In genomic region chr12:50119387-50119786, GRCh38 we compare ENCODE assay signal across 23 cellular contexts. TPM values are rescaled to one million over a fixed set of nuclear protein-coding genes. Genes with fewer than 3 reads are reported as not detected.
DNase-seq lines count a peak whose midpoint lies in the region; TF ChIP-seq lines count a peak whose summit lies in the region.
"Had no signal": no experiment of that assay in that cellular context is flagged by ENCODE, and none has a peak within 500 bp of the region (broad histone marks: within the 10 kb centered on the region; RNA-seq: fewer than 3 reads in every experiment).

No MANE protein-coding gene starts in this region.

- no peak overlapping the region for H2AFZ ChIP-seq in trophoblast cell (ENCODE audit: insufficient read depth, low read length, poor library complexity)

- no peak overlapping the region for H2BK5ac ChIP-seq in trophoblast cell (ENCODE audit: low read depth, low read length, poor library complexity)

- no peak overlapping the region for H3K4me3 Mint-ChIP-seq in activated CD4-positive, alpha-beta memory T cell treated with anti-CD3 and anti-CD28 coated beads for 36 hours
- H3K4me3 Mint-ChIP-seq in activated CD4-positive, alpha-beta memory T cell treated with anti-CD3 and anti-CD28 coated beads, Interleukin-2, amount 10 ng/mL, durations not matched to agents 7 days and 5 days: no peak overlapping the region
- no peak overlapping the region for H3K4me3 Mint-ChIP-seq in CD14-positive monocyte
- H3K4me3 Mint-ChIP-seq: CD4-positive, alpha-beta memory T cell had no signal

- H3K9ac ChIP-seq in trophoblast cell (ENCODE audit: low read length): no peak overlapping the region
- H3K9ac ChIP-seq: BLaER1 had no signal

- H3K9me3 ChIP-seq in trophoblast cell (ENCODE audit: insufficient read depth, low read depth, low read length): no peaks in the 10 kb centered on the region
- H3K9me3 ChIP-seq: BLaER1, Caco-2 had no signal

- H3K36me3 ChIP-seq in trophoblast cell (ENCODE audit: control insufficient read depth in 1 of 2, insufficient read depth in 2 of 2, low read length in 2 of 2): peaks cover 6 to 9% of the 10 kb centered on the region in 2 experiments

- H4K91ac ChIP-seq in trophoblast cell (ENCODE audit: low read depth, low read length): no peak overlapping the region

- no peaks in the 10 kb centered on the region for H3K9me3 Mint-ChIP-seq in activated CD4-positive, alpha-beta memory T cell treated with anti-CD3 and anti-CD28 coated beads for 36 hours
- no peaks in the 10 kb centered on the region for H3K9me3 Mint-ChIP-seq in activated CD4-positive, alpha-beta memory T cell treated with anti-CD3 and anti-CD28 coated beads, Interleukin-2, amount 10 ng/mL, durations not matched to agents 7 days and 5 days
- H3K9me3 Mint-ChIP-seq in CD14-positive monocyte: no peaks in the 10 kb centered on the region
- H3K9me3 Mint-ChIP-seq: CD4-positive, alpha-beta memory T cell had no signal

- CTCF ChIA-PET in activated CD4-positive, alpha-beta memory T cell treated with anti-CD3 and anti-CD28 coated beads for 36 hours (lab: Charles Lee): interaction anchor here (0.5 to 0.6 kb wide), 2 partner anchors 13 to 338 kb away, joined by 3 read pairs; no protein-coding TSS in a partner anchor
- CTCF ChIA-PET in activated CD4-positive, alpha-beta memory T cell treated with anti-CD3 and anti-CD28 coated beads, Interleukin-2, amount 10 ng/mL, durations not matched to agents 7 days and 5 days (lab: Charles Lee): interaction anchor here (1.8 to 4.2 kb wide), 2 partner anchors 8 to 9 kb away, joined by 4 to 27 read pairs; partner anchors contain the start of gene COX14

- H3K4ac ChIP-seq in trophoblast cell (ENCODE audit: low read depth, low read length): no peak overlapping the region

- H4K8ac ChIP-seq in trophoblast cell (ENCODE audit: low read depth, low read length): no peak overlapping the region

- no peak overlapping the region for H2BK120ac ChIP-seq in trophoblast cell (ENCODE audit: insufficient read depth, low read length, poor library complexity)

- H3K23ac ChIP-seq in trophoblast cell (ENCODE audit: low read length): no peak overlapping the region

- H2AK5ac ChIP-seq in trophoblast cell (ENCODE audit: low read length): no peak overlapping the region

- intact Hi-C loops in activated CD4-positive, alpha-beta memory T cell treated with anti-CD3 and anti-CD28 coated beads for 36 hours (cut with micrococcal nuclease): loop anchor here (10.0 kb wide), 1 partner anchor 195 kb away; no protein-coding TSS in a partner anchor
- intact Hi-C loops in CD14-positive monocyte (cut with micrococcal nuclease): no loop called here

- H2BK12ac ChIP-seq in trophoblast cell (ENCODE audit: low read length): no peak overlapping the region

- peaks cover 27% of the 10 kb centered on the region for H3K4me1 Mint-ChIP-seq in activated CD4-positive, alpha-beta memory T cell treated with anti-CD3 and anti-CD28 coated beads for 36 hours (ENCODE audit: low read depth)
- H3K4me1 Mint-ChIP-seq in activated CD4-positive, alpha-beta memory T cell treated with anti-CD3 and anti-CD28 coated beads, Interleukin-2, amount 10 ng/mL, durations not matched to agents 7 days and 5 days: peaks cover 17% of the 10 kb centered on the region
- H3K4me1 Mint-ChIP-seq in CD14-positive monocyte: peaks cover 4% of the 10 kb centered on the region

- no peaks in the 10 kb centered on the region for H3K4me1 ChIP-seq in trophoblast cell (ENCODE audit: control insufficient read depth in 1 of 2, insufficient read depth in 2 of 2, low read length in 2 of 2)

- no peak overlapping the region for H3K4me2 ChIP-seq in trophoblast cell (ENCODE audit: low read length)
- H3K4me2 ChIP-seq: BLaER1 had no signal

- no peaks in the 10 kb centered on the region for H3K27me3 ChIP-seq in trophoblast cell (ENCODE audit: insufficient read depth, low read length)
- H3K27me3 ChIP-seq: BLaER1 had no signal

- POLR2A ChIA-PET in activated CD4-positive, alpha-beta memory T cell treated with anti-CD3 and anti-CD28 coated beads for 36 hours (lab: Charles Lee): no interaction called here
- POLR2A ChIA-PET in activated CD4-positive, alpha-beta memory T cell treated with anti-CD3 and anti-CD28 coated beads, Interleukin-2, amount 10 ng/mL, durations not matched to agents 7 days and 5 days (lab: Charles Lee): interaction anchor here (1.0 to 5.4 kb wide), 3 partner anchors 8 to 18 kb away, joined by 3 to 39 read pairs (median 4); partner anchors contain the start of gene COX14

- H3K27me3 Mint-ChIP-seq in activated CD4-positive, alpha-beta memory T cell treated with anti-CD3 and anti-CD28 coated beads for 36 hours: no peaks in the 10 kb centered on the region
- H3K27me3 Mint-ChIP-seq in activated CD4-positive, alpha-beta memory T cell treated with anti-CD3 and anti-CD28 coated beads, Interleukin-2, amount 10 ng/mL, durations not matched to agents 7 days and 5 days: no peaks in the 10 kb centered on the region
- no peaks in the 10 kb centered on the region for H3K27me3 Mint-ChIP-seq in CD14-positive monocyte (ENCODE audit: low read depth in 3 of 3)
- H3K27me3 Mint-ChIP-seq: CD4-positive, alpha-beta memory T cell had no signal

- H3K27ac Mint-ChIP-seq in activated CD4-positive, alpha-beta memory T cell treated with anti-CD3 and anti-CD28 coated beads for 36 hours: peak overlapping the region; percentile 45
- no peak overlapping the region for H3K27ac Mint-ChIP-seq in activated CD4-positive, alpha-beta memory T cell treated with anti-CD3 and anti-CD28 coated beads, Interleukin-2, amount 10 ng/mL, durations not matched to agents 7 days and 5 days
- H3K27ac Mint-ChIP-seq in CD14-positive monocyte: peak overlapping the region in 2 of 7 donors; percentile 31 to 57

- TF ChIP-seq CTCF in coronary artery (IDR thresholded peaks at IDR 0.05) (no peak), CD14-positive monocyte (IDR thresholded peaks at IDR 0.05) (no peak)

- WGBS in trophoblast cell (ENCODE audit: extremely low coverage, insufficient coverage, insufficient read length): no CpG with 5 or more reads among the region's 2 CpGs

- no peak for DNase-seq in activated CD4-positive, alpha-beta memory T cell treated with anti-CD3 and anti-CD28 coated beads for 36 hours
- no peak for DNase-seq in activated CD4-positive, alpha-beta memory T cell treated with anti-CD3 and anti-CD28 coated beads, Interleukin-2, amount 10 ng/mL, durations not matched to agents 7 days and 5 days
- DNase-seq in coronary artery (ENCODE audit: low spot score): peak; percentile 40
- DNase-seq in trophoblast cell: no peak
- no peak for DNase-seq in CD14-positive monocyte (ENCODE audit: low spot score)
- no peak for DNase-seq in T-helper 9 cell
- DNase-seq: ACHN; CD4-positive, alpha-beta memory T cell; DMS 273 treated with DMSO at 0.1 percent for 48 hours; DMS79 treated with DMSO at 0.1 percent for 48 hours; KG1; NCI-H1092; NCI-H1436 treated with DMSO at 0.1 percent for 48 hours; NCI-H2029 treated with DMSO at 0.1 percent for 48 hours; NCI-H226; NCI-H510A treated with DMSO at 0.1 percent for 48 hours; NCI-H748 treated with DMSO at 0.1 percent for 48 hours; NK-92 treated with Interleukin-12 subunit alpha and Interleukin-12 subunit beta, amount 100 ng/mL, for 24 hours; SIG-M5 had no signal

- H3K79me2 ChIP-seq in trophoblast cell (ENCODE audit: control insufficient read depth, insufficient read depth, low read length, poor library complexity): no peaks in the 10 kb centered on the region

- H3K4me3 ChIP-seq in coronary artery (no peak overlapping the region), trophoblast cell (ENCODE audit: low read depth, low read length) (peak overlapping the region; percentile 33)
- H3K4me3 ChIP-seq: BLaER1 had no signal

- no peak overlapping the region for H3K14ac ChIP-seq in trophoblast cell (ENCODE audit: low read length)

- H4K12ac ChIP-seq in trophoblast cell (ENCODE audit: low read depth, low read length): no peak overlapping the region

- H3K27ac ChIP-seq in coronary artery (no peak overlapping the region), trophoblast cell (ENCODE audit: low read depth, low read length) (no peak overlapping the region)
- H3K27ac ChIP-seq: 22Rv1, BLaER1 had no signal

- no peak overlapping the region for H3K18ac ChIP-seq in trophoblast cell (ENCODE audit: low read length)

- H3K79me1 ChIP-seq in trophoblast cell (ENCODE audit: low read length): no peaks in the 10 kb centered on the region

- peaks cover 25% of the 10 kb centered on the region for H3K36me3 Mint-ChIP-seq in activated CD4-positive, alpha-beta memory T cell treated with anti-CD3 and anti-CD28 coated beads for 36 hours
- peaks cover 49% of the 10 kb centered on the region for H3K36me3 Mint-ChIP-seq in activated CD4-positive, alpha-beta memory T cell treated with anti-CD3 and anti-CD28 coated beads, Interleukin-2, amount 10 ng/mL, durations not matched to agents 7 days and 5 days (ENCODE audit: low read depth)
- peaks cover 64 to 89% of the 10 kb centered on the region in 2 donors for H3K36me3 Mint-ChIP-seq in CD14-positive monocyte

RNA-seq across cellular contexts. Expression of gene COX14, which starts 7.4 kb away (rescaled TPM):
- total RNA-seq in activated CD4-positive, alpha-beta memory T cell treated with anti-CD3 and anti-CD28 coated beads for 36 hours: 10 to 100 TPM; 46.1 to 48.7 TPM
- 10 to 100 TPM; 53.5 to 55.3 TPM for total RNA-seq in activated CD4-positive, alpha-beta memory T cell treated with anti-CD3 and anti-CD28 coated beads, Interleukin-2, amount 10 ng/mL, durations not matched to agents 7 days and 5 days
- polyA plus RNA-seq in trophoblast cell (2013): 66.2 and 68.0 TPM in 2 replicates
- 100 to 1,000 TPM; 231 to 257 TPM for polyA plus RNA-seq in CD14-positive monocyte

RNA-seq across cellular contexts. Expression of gene GPD1, which starts 15.6 kb away (rescaled TPM):
- total RNA-seq in activated CD4-positive, alpha-beta memory T cell treated with anti-CD3 and anti-CD28 coated beads for 36 hours: under 1 TPM; 0.10 to 0.34 TPM
- under 1 TPM; 0.28 to 0.40 TPM for total RNA-seq in activated CD4-positive, alpha-beta memory T cell treated with anti-CD3 and anti-CD28 coated beads, Interleukin-2, amount 10 ng/mL, durations not matched to agents 7 days and 5 days
- 0.07 and 0.10 TPM in 2 replicates for polyA plus RNA-seq in trophoblast cell (2013)
- not detected for polyA plus RNA-seq in CD14-positive monocyte
- total RNA-seq: H4 had no signal
- polyA plus RNA-seq: CD4-positive, alpha-beta memory T cell had no signal

RNA-seq across cellular contexts. Expression of gene SMARCD1, which starts 34.2 kb away (rescaled TPM):
- total RNA-seq in activated CD4-positive, alpha-beta memory T cell treated with anti-CD3 and anti-CD28 coated beads for 36 hours: 10 to 100 TPM; 56.1 to 56.3 TPM
- total RNA-seq in activated CD4-positive, alpha-beta memory T cell treated with anti-CD3 and anti-CD28 coated beads, Interleukin-2, amount 10 ng/mL, durations not matched to agents 7 days and 5 days: 10 to 100 TPM; 57.3 to 63.3 TPM
- polyA plus RNA-seq in trophoblast cell (2013): 42.7 and 44.2 TPM in 2 replicates
- polyA plus RNA-seq in CD14-positive monocyte: 1 to 10 TPM; 3.7 to 7.8 TPM

RNA-seq across cellular contexts. Expression of gene CERS5, which starts 47.8 kb away (rescaled TPM):
- 10 to 100 TPM; 59.5 to 63.0 TPM for total RNA-seq in activated CD4-positive, alpha-beta memory T cell treated with anti-CD3 and anti-CD28 coated beads for 36 hours
- 10 to 100 TPM; 48.4 to 56.3 TPM for total RNA-seq in activated CD4-positive, alpha-beta memory T cell treated with anti-CD3 and anti-CD28 coated beads, Interleukin-2, amount 10 ng/mL, durations not matched to agents 7 days and 5 days
- 35.0 and 37.2 TPM in 2 replicates for polyA plus RNA-seq in trophoblast cell (2013)
- 10 to 100 TPM; 38.7 to 44.4 TPM for polyA plus RNA-seq in CD14-positive monocyte
